12 cellular contexts compared by ENCODE assay signal in the genomic region with DNA sequence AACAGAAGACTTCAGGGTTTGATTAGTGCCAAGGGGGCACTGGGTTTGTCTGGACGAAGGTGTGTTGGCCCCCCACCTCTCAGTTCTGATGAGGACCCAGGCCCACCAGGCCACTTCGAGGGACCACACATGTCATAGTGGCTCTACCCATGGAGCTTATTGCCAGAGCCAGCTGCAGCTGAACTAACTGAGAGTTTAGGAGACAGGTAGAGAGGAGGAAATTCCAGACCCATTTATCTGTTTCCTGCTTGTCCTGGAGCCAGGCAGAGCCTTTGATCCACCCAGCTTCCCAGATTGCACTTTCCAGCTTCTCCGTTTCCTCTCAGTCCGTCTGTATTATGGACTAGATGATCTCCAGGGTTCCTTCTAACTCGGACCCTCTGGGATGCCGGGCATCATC.
"Had no signal": no experiment of that assay in that cellular context is flagged by ENCODE, and none has a peak within 500 bp of the region (broad histone marks: within the 10 kb centered on the region; RNA-seq: fewer than 3 reads in every experiment).

No MANE protein-coding gene starts in this region.

- H3K36me3 Mint-ChIP-seq: activated CD8-positive, alpha-beta memory T cell treated with anti-CD3 and anti-CD28 coated beads, Interleukin-2, amount 10 ng/mL, durations not matched to agents 7 days and 5 days had no signal

- H3K9me3 Mint-ChIP-seq: activated T-cell treated with anti-CD3 and anti-CD28 coated beads, Interleukin-2, amount 50 U/mL, for 4 hours; nephron progenitor cell had no signal

- H3K4me3 Mint-ChIP-seq: activated CD8-positive, alpha-beta memory T cell treated with anti-CD3 and anti-CD28 coated beads, Interleukin-2, amount 10 ng/mL, durations not matched to agents 7 days and 5 days; activated T-cell treated with anti-CD3 and anti-CD28 coated beads, Interleukin-2, amount 50 U/mL, for 4 hours; nephron progenitor cell had no signal

- H3K36me3 ChIP-seq: cardiac muscle cell, right lobe of liver, thoracic aorta, WERI-Rb-1 had no signal

- H3K27me3 Mint-ChIP-seq: activated CD8-positive, alpha-beta memory T cell treated with anti-CD3 and anti-CD28 coated beads, Interleukin-2, amount 10 ng/mL, durations not matched to agents 7 days and 5 days had no signal

- H3K9me3 ChIP-seq: right lobe of liver, thoracic aorta had no signal

- ATAC-seq: activated CD8-positive, alpha-beta memory T cell treated with anti-CD3 and anti-CD28 coated beads, Interleukin-2, amount 10 ng/mL, durations not matched to agents 7 days and 5 days; activated T-cell treated with anti-CD3 and anti-CD28 coated beads, Interleukin-2, amount 50 U/mL, for 4 hours had no signal

- H3K4me3 ChIP-seq: cardiac muscle cell, right lobe of liver, thoracic aorta had no signal

- H3K27ac Mint-ChIP-seq: activated CD8-positive, alpha-beta memory T cell treated with anti-CD3 and anti-CD28 coated beads, Interleukin-2, amount 10 ng/mL, durations not matched to agents 7 days and 5 days; nephron progenitor cell had no signal

- H3K27me3 ChIP-seq: cardiac muscle cell, right lobe of liver had no signal

- DNase-seq: activated CD4-positive, alpha-beta T cell treated with anti-CD3 and anti-CD28 coated beads, Interleukin-2, amount 50 U/mL, for 48 hours; activated CD8-positive, alpha-beta memory T cell treated with anti-CD3 and anti-CD28 coated beads, Interleukin-2, amount 10 ng/mL, durations not matched to agents 7 days and 5 days; activated effector memory CD4-positive, alpha-beta T cell treated with Interleukin-2 at 50 U/mL for 16 hours; activated naive CD4-positive, alpha-beta T cell treated with anti-CD3 and anti-CD28 coated beads, Interleukin-2, amount 50 U/mL, for 16 hours; activated T-cell treated with anti-CD3 and anti-CD28 coated beads, Interleukin-2, amount 50 U/mL, for 4 hours; foreskin fibroblast; kidney glomerular epithelial cell; nephron progenitor cell; right lobe of liver; WERI-Rb-1 had no signal

- H3K27ac ChIP-seq: cardiac muscle cell, right lobe of liver, thoracic aorta, WERI-Rb-1 had no signal

- H3K4me1 ChIP-seq: right lobe of liver had no signal
